In the genomic region with DNA sequence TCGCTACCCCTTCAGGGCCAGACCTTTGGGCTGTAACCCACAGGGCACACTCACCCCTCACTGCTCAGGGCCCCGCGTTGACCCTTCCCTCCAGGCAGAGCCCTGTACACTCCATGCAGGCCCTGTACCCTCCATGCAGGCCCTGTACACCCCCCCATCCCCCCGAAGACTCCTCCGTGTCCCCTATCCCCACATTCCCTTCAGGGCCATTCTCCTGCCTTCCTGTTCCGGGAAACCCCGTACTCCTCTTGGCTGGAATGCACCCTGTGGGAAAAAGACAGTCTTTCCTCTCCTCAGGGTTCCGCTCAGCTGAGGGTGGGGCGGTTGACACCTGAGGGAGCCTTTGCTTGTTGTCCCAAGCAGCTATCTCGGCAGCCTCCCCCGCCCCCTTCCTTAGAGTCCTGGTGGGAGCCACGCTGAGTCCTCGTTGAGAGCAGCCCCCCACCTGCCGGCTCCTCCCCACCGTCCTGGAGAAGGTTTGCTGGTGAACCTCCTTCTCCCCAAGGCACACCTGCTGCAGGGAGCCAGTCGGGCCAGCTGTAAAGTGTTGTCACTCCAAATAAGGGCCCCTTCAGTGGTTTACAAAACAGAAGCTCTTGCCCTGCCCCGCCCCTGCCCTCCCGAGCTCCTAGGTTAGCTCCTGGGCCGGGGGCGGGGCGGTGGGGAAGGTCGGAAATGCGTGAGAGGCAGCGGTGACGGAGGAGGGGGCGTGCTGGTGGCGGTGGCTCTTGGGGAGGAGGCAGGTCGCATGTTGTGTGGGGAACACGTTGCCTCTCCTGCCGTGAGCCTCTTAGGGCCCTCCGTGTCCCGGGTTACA, we compare ENCODE assay signal across 9 cellular contexts. TPM values are rescaled to one million over a fixed set of nuclear protein-coding genes. Genes with fewer than 3 reads are reported as not detected.
A peak's percentile ranks its signal among the peaks of the same experiment; 100 is the strongest.
DNase-seq lines count a peak whose midpoint lies in the region; ATAC-seq and TF ChIP-seq lines count a peak whose summit lies in the region.
"Had no signal": no experiment of that assay in that cellular context is flagged by ENCODE, and none has a peak within 500 bp of the region (broad histone marks: within the 10 kb centered on the region; RNA-seq: fewer than 3 reads in every experiment).

No MANE protein-coding gene starts in this region.

- H3K4me3 ChIP-seq in Peyer's patch = peak overlapping the region; percentile 61 to 95 (median 72)

- no peaks in the 10 kb centered on the region for H3K9me3 Mint-ChIP-seq in activated naive CD8-positive, alpha-beta T cell treated with anti-CD3 and anti-CD28 coated beads, Interleukin-2, amount 10 ng/mL, durations not matched to agents 7 days and 5 days

- DNase-seq in COR-L47 (lab: John Stamatoyannopoulos, UW) = peak; percentile 15
- peak; percentile 40 to 74 (median 62) for DNase-seq in Peyer's patch
- DNase-seq in activated naive CD8-positive, alpha-beta T cell treated with anti-CD3 and anti-CD28 coated beads, Interleukin-2, amount 10 ng/mL, durations not matched to agents 7 days and 5 days = no peak
- peak; percentile 25 for DNase-seq in kidney tubule cell (ENCODE audit: low spot score)
- peak; percentile 6 for DNase-seq in stimulated activated CD8-positive, alpha-beta memory T cell treated with anti-CD3 and anti-CD28 coated beads, Interleukin-15, amount 100 ng/mL, for 1 hour (ENCODE audit: low read depth)
- DNase-seq in H4 (ENCODE audit: low spot score) = no peak
- DNase-seq in cortex of kidney (lab: John Stamatoyannopoulos, UW) = no peak

- no peak overlapping the region for H3K27ac Mint-ChIP-seq in activated naive CD8-positive, alpha-beta T cell treated with anti-CD3 and anti-CD28 coated beads, Interleukin-2, amount 10 ng/mL, durations not matched to agents 7 days and 5 days

- H3K9me3 ChIP-seq in Peyer's patch = no peaks in the 10 kb centered on the region

- TF ChIP-seq CTCF in Peyer's patch (IDR thresholded peaks at IDR 0.05) = no peak

- POLR2A ChIA-PET in activated naive CD8-positive, alpha-beta T cell treated with anti-CD3 and anti-CD28 coated beads, Interleukin-2, amount 10 ng/mL, durations not matched to agents 7 days and 5 days (lab: Charles Lee) = no interaction called here

- peaks cover 39% of the 10 kb centered on the region for H3K27me3 Mint-ChIP-seq in activated naive CD8-positive, alpha-beta T cell treated with anti-CD3 and anti-CD28 coated beads, Interleukin-2, amount 10 ng/mL, durations not matched to agents 7 days and 5 days

- H3K36me3 Mint-ChIP-seq in activated naive CD8-positive, alpha-beta T cell treated with anti-CD3 and anti-CD28 coated beads, Interleukin-2, amount 10 ng/mL, durations not matched to agents 7 days and 5 days = no peaks in the 10 kb centered on the region

- ATAC-seq in activated naive CD8-positive, alpha-beta T cell treated with anti-CD3 and anti-CD28 coated beads, Interleukin-2, amount 10 ng/mL, durations not matched to agents 7 days and 5 days (ENCODE audit: low read depth) = no peak
- ATAC-seq in GM19467 (IDR thresholded peaks at IDR 0.05; ENCODE audit: unreplicated experiment) = no peak

- peaks cover 14% of the 10 kb centered on the region for H3K4me1 Mint-ChIP-seq in activated naive CD8-positive, alpha-beta T cell treated with anti-CD3 and anti-CD28 coated beads, Interleukin-2, amount 10 ng/mL, durations not matched to agents 7 days and 5 days

- peaks cover 0 to 49% (median 31%) of the 10 kb centered on the region in 4 donors for H3K4me1 ChIP-seq in Peyer's patch

- peak in 1 of 2 donors; percentile 17 for TF ChIP-seq POLR2A in Peyer's patch (IDR thresholded peaks at IDR 0.05)

- no peaks in the 10 kb centered on the region for H3K36me3 ChIP-seq in Peyer's patch

- peak overlapping the region; percentile 63 to 96 (median 86) for H3K27ac ChIP-seq in Peyer's patch
- H3K27ac ChIP-seq: HL-60 had no signal

- H3K4me3 Mint-ChIP-seq in activated naive CD8-positive, alpha-beta T cell treated with anti-CD3 and anti-CD28 coated beads, Interleukin-2, amount 10 ng/mL, durations not matched to agents 7 days and 5 days = peak overlapping the region; percentile 61

- no peaks in the 10 kb centered on the region for H3K27me3 ChIP-seq in Peyer's patch

RNA-seq across cellular contexts. Expression of a gene that starts 1.4 kb away (rescaled TPM):
- total RNA-seq in Peyer's patch = 100 to 1,000 TPM; 120 to 557 (median 456) TPM
- under 1 TPM; 0.44 to 0.71 TPM for total RNA-seq in activated naive CD8-positive, alpha-beta T cell treated with anti-CD3 and anti-CD28 coated beads, Interleukin-2, amount 10 ng/mL, durations not matched to agents 7 days and 5 days
- 16.5 and 20.5 TPM in 2 replicates for total RNA-seq in H4 (2014; rRNA removed; shearing (Covaris generic))

RNA-seq across cellular contexts. Expression of a gene that starts 33.3 kb away (rescaled TPM):
- total RNA-seq in Peyer's patch = 100 to 1,000 TPM; 134 to 366 (median 289) TPM
- 100 to 1,000 TPM; 697 to 718 TPM for total RNA-seq in activated naive CD8-positive, alpha-beta T cell treated with anti-CD3 and anti-CD28 coated beads, Interleukin-2, amount 10 ng/mL, durations not matched to agents 7 days and 5 days
- 136 and 167 TPM in 2 replicates for total RNA-seq in H4 (2014; rRNA removed; shearing (Covaris generic))

RNA-seq across cellular contexts. Expression of a gene that starts 40.2 kb away (rescaled TPM):
- total RNA-seq in Peyer's patch = 10 to 100 TPM in 1 of 4 donors, 1 to 10 TPM in 2, not detected in 1; 1.2 to 12.4 (median 1.5) TPM
- 10 to 100 TPM; 17.9 to 19.5 TPM for total RNA-seq in activated naive CD8-positive, alpha-beta T cell treated with anti-CD3 and anti-CD28 coated beads, Interleukin-2, amount 10 ng/mL, durations not matched to agents 7 days and 5 days
- total RNA-seq in H4 (2014; rRNA removed; shearing (Covaris generic)) = not detected in 2 replicates

Comparison
In these comparisons a context has a peak if more than half of its experiments do, and no peak if none do; other contexts are left out.
1. DNase-seq: peak in COR-L47 (single experiment), Peyer's patch (3 of 3), kidney tubule cell (single experiment) and stimulated activated CD8-positive, alpha-beta memory T cell treated with anti-CD3 and anti-CD28 coated beads, Interleukin-15, amount 100 ng/mL, for 1 hour (single experiment); none in activated naive CD8-positive, alpha-beta T cell treated with anti-CD3 and anti-CD28 coated beads, Interleukin-2, amount 10 ng/mL, durations not matched to agents 7 days and 5 days (single experiment), H4 (single experiment) and cortex of kidney (single experiment).
2. RNA of a gene that starts 1.4 kb away (total RNA-seq): 120 to 557 TPM in Peyer's patch and 16.5 to 20.5 TPM in H4; 0.44 to 0.71 TPM in activated naive CD8-positive, alpha-beta T cell treated with anti-CD3 and anti-CD28 coated beads, Interleukin-2, amount 10 ng/mL, durations not matched to agents 7 days and 5 days; every median in the first group is over 10 times any median in the second.